In the genomic region with DNA sequence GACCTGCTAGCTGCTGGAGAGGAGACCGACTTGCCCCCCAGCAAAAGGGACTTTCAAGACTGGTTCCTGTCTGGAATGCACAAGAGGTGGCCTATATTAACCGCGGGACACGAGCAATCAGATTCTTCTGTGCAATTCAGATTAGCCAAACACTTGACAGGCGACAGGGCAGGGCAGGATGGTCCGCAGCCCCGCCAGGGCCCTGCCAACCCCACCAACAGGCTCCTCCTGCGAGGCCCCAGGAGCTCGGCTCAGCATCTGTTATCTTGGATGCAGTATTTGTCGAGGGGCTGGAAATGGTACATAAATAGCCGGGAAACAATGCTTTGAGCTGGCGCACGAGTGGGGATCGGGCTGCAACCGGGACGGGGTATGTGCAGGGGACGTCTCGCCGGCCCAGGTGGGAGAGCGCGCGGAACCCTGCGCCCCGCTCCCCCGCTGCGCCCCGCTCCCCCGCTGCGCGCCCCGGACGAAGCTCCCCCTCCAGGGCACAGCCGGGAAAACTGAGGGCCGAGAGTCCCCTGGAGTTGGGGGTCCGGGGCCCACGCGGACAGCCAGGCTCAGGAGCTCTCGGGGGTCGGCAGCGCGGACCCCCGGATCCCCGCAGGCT, we compare ENCODE assay signal across 8 cellular contexts. TPM values are rescaled to one million over a fixed set of nuclear protein-coding genes. Genes with fewer than 3 reads are reported as not detected.
DNase-seq lines count a peak whose midpoint lies in the region; ATAC-seq and TF ChIP-seq lines count a peak whose summit lies in the region.

No MANE protein-coding gene starts in this region.

- WGBS in heart left ventricle, 4 donors: 1% methylated on average over 29 to 43 of the region's 43 CpGs

- ATAC-seq in activated B cell treated with CpG ODN at 0.5 μM for 24 hours (ENCODE audit: low read depth) (no peak), heart left ventricle (no peak), GM18519 (IDR thresholded peaks at IDR 0.05; ENCODE audit: low FRiP score, unreplicated experiment) (no peak), HG03196 (IDR thresholded peaks at IDR 0.05; ENCODE audit: unreplicated experiment) (no peak)

- H3K9me3 ChIP-seq in heart left ventricle: no peaks in the 10 kb centered on the region
- no peaks in the 10 kb centered on the region for H3K9me3 ChIP-seq in skeletal muscle satellite cell (replicated peaks; ENCODE audit: low read length)

- peak overlapping the region; percentile 63 for H3K9ac ChIP-seq in skeletal muscle satellite cell (ENCODE audit: low read depth, low read length)

- H3K4me1 ChIP-seq in heart left ventricle (peaks cover 0 to 37% (median 10%) of the 10 kb centered on the region in 12 donors), skeletal muscle satellite cell (ENCODE audit: control insufficient read depth, insufficient read depth, low read length) (peaks cover 28% of the 10 kb centered on the region)

- CTCF ChIA-PET in activated B cell treated with CpG ODN at 0.5 μM for 24 hours (lab: Charles Lee): no interaction called here

- H3K27me3 Mint-ChIP-seq in activated B cell treated with CpG ODN at 0.5 μM for 24 hours: peaks cover 42% of the 10 kb centered on the region

- TF ChIP-seq CTCF in activated B cell treated with CpG ODN at 0.5 μM for 24 hours (IDR thresholded peaks at IDR 0.05) (no peak), heart left ventricle (IDR thresholded peaks at IDR 0.05) (no peak)

- POLR2A ChIA-PET in activated B cell treated with CpG ODN at 0.5 μM for 24 hours (lab: Charles Lee): no interaction called here

- H3K4me3 Mint-ChIP-seq in activated B cell treated with CpG ODN at 0.5 μM for 24 hours: peak overlapping the region; percentile 46

- no peak for TF ChIP-seq POLR2A in heart left ventricle (IDR thresholded peaks at IDR 0.05)

- H3K4me2 ChIP-seq in skeletal muscle satellite cell (ENCODE audit: low read length): peak overlapping the region; percentile 90

- peaks cover 0 to under 1% (median 0%) of the 10 kb centered on the region in 9 donors for H3K36me3 ChIP-seq in heart left ventricle
- no peaks in the 10 kb centered on the region for H3K36me3 ChIP-seq in skeletal muscle satellite cell (ENCODE audit: insufficient read depth, low read length)

- H3K4me3 ChIP-seq in heart left ventricle (peak overlapping the region; percentile 53 to 83 (median 73)), skeletal muscle satellite cell (ENCODE audit: low read length) (peak overlapping the region; percentile 70)

- peak overlapping the region; percentile 67 to 93 (median 84) for H3K27ac ChIP-seq in heart left ventricle

- peaks cover 12% of the 10 kb centered on the region for H3K4me1 Mint-ChIP-seq in activated B cell treated with CpG ODN at 0.5 μM for 24 hours

- peak; percentile 56 for DNase-seq in DMS53 (lab: John Stamatoyannopoulos, UW)
- no peak for DNase-seq in DMS53 treated with DMSO at 0.1 percent for 48 hours (lab: John Stamatoyannopoulos, UW; ENCODE audit: unreplicated experiment)
- no peak for DNase-seq in activated B cell treated with CpG ODN at 0.5 μM for 24 hours
- no peak for DNase-seq in heart left ventricle
- DNase-seq in NOMO-1 treated with DMSO at 0.1 percent for 48 hours (lab: John Stamatoyannopoulos, UW; ENCODE audit: unreplicated experiment): no peak

- H3K27me3 ChIP-seq in heart left ventricle (peaks cover 0 to 24% (median 0%) of the 10 kb centered on the region in 9 donors), skeletal muscle satellite cell (ENCODE audit: control insufficient read depth, insufficient read depth, low read length) (peaks cover 15% of the 10 kb centered on the region)

- intact Hi-C loops in activated B cell treated with CpG ODN at 0.5 μM for 24 hours (cut with micrococcal nuclease) (loop anchor here (1.0 to 10.0 kb wide), 3 partner anchors 53 to 268 kb away; no protein-coding TSS in a partner anchor), heart left ventricle (cut with DNase I) (loop anchor here in 9 of 10 donors (1.0 to 10.0 kb wide), 16 partner anchors 36 to 278 kb away; partner anchors contain the start of gene FOXK1 (in 2 of the 9))

- no peaks in the 10 kb centered on the region for H3K36me3 Mint-ChIP-seq in activated B cell treated with CpG ODN at 0.5 μM for 24 hours (ENCODE audit: low read depth)

- no peaks in the 10 kb centered on the region for H3K9me3 Mint-ChIP-seq in activated B cell treated with CpG ODN at 0.5 μM for 24 hours

- no peak overlapping the region for H3K27ac Mint-ChIP-seq in activated B cell treated with CpG ODN at 0.5 μM for 24 hours

RNA-seq across cellular contexts. Expression of gene RADIL, which starts 0.7 kb away (rescaled TPM):
- total RNA-seq in activated B cell treated with CpG ODN at 0.5 μM for 24 hours (not detected in 2 replicates), heart left ventricle (1 to 10 TPM; 1.1 to 9.0 (median 3.4) TPM)
- polyA plus RNA-seq in heart left ventricle: 1 to 10 TPM; 2.1 to 3.5 TPM
- 1.3 and 2.3 TPM in 2 replicates for total RNA-seq in skeletal muscle satellite cell (2012; rRNA removed)

RNA-seq across cellular contexts. Expression of gene PAPOLB, which starts 21.0 kb away (rescaled TPM):
- total RNA-seq in activated B cell treated with CpG ODN at 0.5 μM for 24 hours (0.07 TPM in 1 of 2 replicates, not detected in the other), heart left ventricle (under 1 TPM in 4 of 9 donors, not detected in 5; 0.05 to 0.38 (median 0.09) TPM)
- polyA plus RNA-seq in heart left ventricle: under 1 TPM; 0.03 to 0.11 TPM
- total RNA-seq in skeletal muscle satellite cell (2012; rRNA removed): 0.44 TPM in 1 of 2 replicates, not detected in the other
